1 cellular context compared by ENCODE assay signal in the genomic region with DNA sequence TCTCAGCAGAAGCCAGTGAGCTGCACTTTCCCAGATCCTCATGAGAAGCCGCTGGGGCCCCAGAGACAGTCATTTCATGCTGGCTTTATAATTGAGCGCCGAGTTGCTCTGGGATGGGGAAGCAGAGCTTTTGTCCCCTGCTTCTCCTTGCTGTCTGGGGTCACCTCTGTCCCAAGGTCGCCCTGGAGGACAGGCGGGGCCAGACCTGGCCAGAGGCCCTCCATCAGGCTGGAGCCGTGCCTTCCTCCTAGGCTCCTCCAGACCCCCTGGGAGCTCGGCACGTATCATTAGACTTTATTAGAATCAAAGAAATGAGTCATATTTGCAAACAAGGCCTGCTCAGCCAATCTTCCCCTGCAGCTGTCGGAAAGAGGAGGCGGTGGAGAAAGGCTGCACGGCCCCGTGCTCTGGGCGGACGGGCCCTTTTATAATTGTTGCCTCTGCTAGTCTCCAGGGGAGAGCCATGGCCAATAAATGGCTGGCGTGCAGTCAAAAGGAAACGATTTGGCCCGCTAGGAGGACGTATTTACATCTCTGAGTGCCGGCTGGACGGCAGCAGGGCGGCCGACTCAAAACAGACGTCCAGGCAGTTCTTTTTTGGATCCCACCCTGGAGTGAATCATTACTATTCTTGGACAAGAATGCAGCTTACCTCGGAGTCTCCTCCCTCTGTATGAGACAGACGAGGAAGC.
A peak's percentile ranks its signal among the peaks of the same experiment; 100 is the strongest.
TF ChIP-seq lines count a peak whose summit lies in the region.

No MANE protein-coding gene starts in this region.

TF ChIP-seq in HEK293, 187 proteins besides CTCF, POLR2A, EP300 and RAD21 (continued from another document and continues in another):
- TF ChIP-seq ZNF76 (tag by site-specific recombination; IDR thresholded peaks at IDR 0.05; ENCODE audit: borderline replicate concordance, low read depth) (peak; percentile 46; the same call in 1 of the 2 replicates), ZNF223 (tag by site-specific recombination; IDR thresholded peaks at IDR 0.05) (no peak), ZNF266 (tag by site-specific recombination; IDR thresholded peaks at IDR 0.05; ENCODE audit: low read depth) (no peak), ZNF777 (tag by site-specific recombination; IDR thresholded peaks at IDR 0.05; ENCODE audit: borderline replicate concordance) (no peak), ZNF843 (tag by site-specific recombination; IDR thresholded peaks at IDR 0.05) (peak; percentile 91), ZNF621 (tag by site-specific recombination; IDR thresholded peaks at IDR 0.05) (no peak), ZNF391 (tag by site-specific recombination; IDR thresholded peaks at IDR 0.05; ENCODE audit: borderline replicate concordance, low read depth) (no peak), ZNF114 (tag by site-specific recombination; IDR thresholded peaks at IDR 0.05) (no peak), ZSCAN23 (tag by site-specific recombination; IDR thresholded peaks at IDR 0.05) (peak; percentile 65; the same call in 1 of the 2 replicates), ZFP3 (tag by site-specific recombination; IDR thresholded peaks at IDR 0.05; ENCODE audit: low read depth) (no peak), ZNF133 (tag by site-specific recombination; IDR thresholded peaks at IDR 0.05) (no peak), SCRT1 (tag by site-specific recombination; IDR thresholded peaks at IDR 0.05; ENCODE audit: borderline replicate concordance) (no peak), BCL11B (tag by site-specific recombination; IDR thresholded peaks at IDR 0.05; ENCODE audit: low read depth) (peak; percentile 70; the same call in 1 of the 2 replicates), SP2 (tag by site-specific recombination; IDR thresholded peaks at IDR 0.05) (peak; percentile 66), ZNF433 (tag by site-specific recombination; IDR thresholded peaks at IDR 0.05; ENCODE audit: low read depth) (no peak), ZNF302 (tag by site-specific recombination; IDR thresholded peaks at IDR 0.05; ENCODE audit: low read depth) (no peak), REPIN1 (tag by site-specific recombination; IDR thresholded peaks at IDR 0.05; ENCODE audit: low read depth) (no peak), HOXD13 (CRISPR knock-in tag; IDR thresholded peaks at IDR 0.05; ENCODE audit: borderline replicate concordance) (0 out of 2 replicates have a peak, but pooled peaks have one; percentile 63), SALL2 (tag by site-specific recombination; IDR thresholded peaks at IDR 0.05; ENCODE audit: borderline replicate concordance) (no peak), ZNF37A (tag by site-specific recombination; IDR thresholded peaks at IDR 0.05) (no peak), ZBTB17 (tag by site-specific recombination; IDR thresholded peaks at IDR 0.05) (peak; percentile 96), ZNF366 (tag by site-specific recombination; conservative IDR thresholded peaks at IDR 0.05) (peak; percentile 66)
- TF ChIP-seq, protein P1, sequence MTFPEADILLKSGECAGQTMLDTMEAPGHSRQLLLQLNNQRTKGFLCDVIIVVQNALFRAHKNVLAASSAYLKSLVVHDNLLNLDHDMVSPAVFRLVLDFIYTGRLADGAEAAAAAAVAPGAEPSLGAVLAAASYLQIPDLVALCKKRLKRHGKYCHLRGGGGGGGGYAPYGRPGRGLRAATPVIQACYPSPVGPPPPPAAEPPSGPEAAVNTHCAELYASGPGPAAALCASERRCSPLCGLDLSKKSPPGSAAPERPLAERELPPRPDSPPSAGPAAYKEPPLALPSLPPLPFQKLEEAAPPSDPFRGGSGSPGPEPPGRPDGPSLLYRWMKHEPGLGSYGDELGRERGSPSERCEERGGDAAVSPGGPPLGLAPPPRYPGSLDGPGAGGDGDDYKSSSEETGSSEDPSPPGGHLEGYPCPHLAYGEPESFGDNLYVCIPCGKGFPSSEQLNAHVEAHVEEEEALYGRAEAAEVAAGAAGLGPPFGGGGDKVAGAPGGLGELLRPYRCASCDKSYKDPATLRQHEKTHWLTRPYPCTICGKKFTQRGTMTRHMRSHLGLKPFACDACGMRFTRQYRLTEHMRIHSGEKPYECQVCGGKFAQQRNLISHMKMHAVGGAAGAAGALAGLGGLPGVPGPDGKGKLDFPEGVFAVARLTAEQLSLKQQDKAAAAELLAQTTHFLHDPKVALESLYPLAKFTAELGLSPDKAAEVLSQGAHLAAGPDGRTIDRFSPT (tag by site-specific recombination; IDR thresholded peaks at IDR 0.05) = peak; percentile 55
- TF ChIP-seq, protein P2, sequence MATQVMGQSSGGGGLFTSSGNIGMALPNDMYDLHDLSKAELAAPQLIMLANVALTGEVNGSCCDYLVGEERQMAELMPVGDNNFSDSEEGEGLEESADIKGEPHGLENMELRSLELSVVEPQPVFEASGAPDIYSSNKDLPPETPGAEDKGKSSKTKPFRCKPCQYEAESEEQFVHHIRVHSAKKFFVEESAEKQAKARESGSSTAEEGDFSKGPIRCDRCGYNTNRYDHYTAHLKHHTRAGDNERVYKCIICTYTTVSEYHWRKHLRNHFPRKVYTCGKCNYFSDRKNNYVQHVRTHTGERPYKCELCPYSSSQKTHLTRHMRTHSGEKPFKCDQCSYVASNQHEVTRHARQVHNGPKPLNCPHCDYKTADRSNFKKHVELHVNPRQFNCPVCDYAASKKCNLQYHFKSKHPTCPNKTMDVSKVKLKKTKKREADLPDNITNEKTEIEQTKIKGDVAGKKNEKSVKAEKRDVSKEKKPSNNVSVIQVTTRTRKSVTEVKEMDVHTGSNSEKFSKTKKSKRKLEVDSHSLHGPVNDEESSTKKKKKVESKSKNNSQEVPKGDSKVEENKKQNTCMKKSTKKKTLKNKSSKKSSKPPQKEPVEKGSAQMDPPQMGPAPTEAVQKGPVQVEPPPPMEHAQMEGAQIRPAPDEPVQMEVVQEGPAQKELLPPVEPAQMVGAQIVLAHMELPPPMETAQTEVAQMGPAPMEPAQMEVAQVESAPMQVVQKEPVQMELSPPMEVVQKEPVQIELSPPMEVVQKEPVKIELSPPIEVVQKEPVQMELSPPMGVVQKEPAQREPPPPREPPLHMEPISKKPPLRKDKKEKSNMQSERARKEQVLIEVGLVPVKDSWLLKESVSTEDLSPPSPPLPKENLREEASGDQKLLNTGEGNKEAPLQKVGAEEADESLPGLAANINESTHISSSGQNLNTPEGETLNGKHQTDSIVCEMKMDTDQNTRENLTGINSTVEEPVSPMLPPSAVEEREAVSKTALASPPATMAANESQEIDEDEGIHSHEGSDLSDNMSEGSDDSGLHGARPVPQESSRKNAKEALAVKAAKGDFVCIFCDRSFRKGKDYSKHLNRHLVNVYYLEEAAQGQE (tag by site-specific recombination; IDR thresholded peaks at IDR 0.05) = no peak
- TF ChIP-seq, protein P3, sequence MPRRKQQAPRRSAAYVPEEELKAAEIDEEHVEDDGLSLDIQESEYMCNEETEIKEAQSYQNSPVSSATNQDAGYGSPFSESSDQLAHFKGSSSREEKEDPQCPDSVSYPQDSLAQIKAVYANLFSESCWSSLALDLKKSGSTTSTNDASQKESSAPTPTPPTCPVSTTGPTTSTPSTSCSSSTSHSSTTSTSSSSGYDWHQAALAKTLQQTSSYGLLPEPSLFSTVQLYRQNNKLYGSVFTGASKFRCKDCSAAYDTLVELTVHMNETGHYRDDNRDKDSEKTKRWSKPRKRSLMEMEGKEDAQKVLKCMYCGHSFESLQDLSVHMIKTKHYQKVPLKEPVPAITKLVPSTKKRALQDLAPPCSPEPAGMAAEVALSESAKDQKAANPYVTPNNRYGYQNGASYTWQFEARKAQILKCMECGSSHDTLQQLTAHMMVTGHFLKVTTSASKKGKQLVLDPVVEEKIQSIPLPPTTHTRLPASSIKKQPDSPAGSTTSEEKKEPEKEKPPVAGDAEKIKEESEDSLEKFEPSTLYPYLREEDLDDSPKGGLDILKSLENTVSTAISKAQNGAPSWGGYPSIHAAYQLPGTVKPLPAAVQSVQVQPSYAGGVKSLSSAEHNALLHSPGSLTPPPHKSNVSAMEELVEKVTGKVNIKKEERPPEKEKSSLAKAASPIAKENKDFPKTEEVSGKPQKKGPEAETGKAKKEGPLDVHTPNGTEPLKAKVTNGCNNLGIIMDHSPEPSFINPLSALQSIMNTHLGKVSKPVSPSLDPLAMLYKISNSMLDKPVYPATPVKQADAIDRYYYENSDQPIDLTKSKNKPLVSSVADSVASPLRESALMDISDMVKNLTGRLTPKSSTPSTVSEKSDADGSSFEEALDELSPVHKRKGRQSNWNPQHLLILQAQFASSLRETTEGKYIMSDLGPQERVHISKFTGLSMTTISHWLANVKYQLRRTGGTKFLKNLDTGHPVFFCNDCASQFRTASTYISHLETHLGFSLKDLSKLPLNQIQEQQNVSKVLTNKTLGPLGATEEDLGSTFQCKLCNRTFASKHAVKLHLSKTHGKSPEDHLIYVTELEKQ (tag by site-specific recombination; IDR thresholded peaks at IDR 0.05; ENCODE audit: borderline replicate concordance) = peak; percentile 74; the same call in 1 of the 2 replicates
- TF ChIP-seq, protein P4, sequence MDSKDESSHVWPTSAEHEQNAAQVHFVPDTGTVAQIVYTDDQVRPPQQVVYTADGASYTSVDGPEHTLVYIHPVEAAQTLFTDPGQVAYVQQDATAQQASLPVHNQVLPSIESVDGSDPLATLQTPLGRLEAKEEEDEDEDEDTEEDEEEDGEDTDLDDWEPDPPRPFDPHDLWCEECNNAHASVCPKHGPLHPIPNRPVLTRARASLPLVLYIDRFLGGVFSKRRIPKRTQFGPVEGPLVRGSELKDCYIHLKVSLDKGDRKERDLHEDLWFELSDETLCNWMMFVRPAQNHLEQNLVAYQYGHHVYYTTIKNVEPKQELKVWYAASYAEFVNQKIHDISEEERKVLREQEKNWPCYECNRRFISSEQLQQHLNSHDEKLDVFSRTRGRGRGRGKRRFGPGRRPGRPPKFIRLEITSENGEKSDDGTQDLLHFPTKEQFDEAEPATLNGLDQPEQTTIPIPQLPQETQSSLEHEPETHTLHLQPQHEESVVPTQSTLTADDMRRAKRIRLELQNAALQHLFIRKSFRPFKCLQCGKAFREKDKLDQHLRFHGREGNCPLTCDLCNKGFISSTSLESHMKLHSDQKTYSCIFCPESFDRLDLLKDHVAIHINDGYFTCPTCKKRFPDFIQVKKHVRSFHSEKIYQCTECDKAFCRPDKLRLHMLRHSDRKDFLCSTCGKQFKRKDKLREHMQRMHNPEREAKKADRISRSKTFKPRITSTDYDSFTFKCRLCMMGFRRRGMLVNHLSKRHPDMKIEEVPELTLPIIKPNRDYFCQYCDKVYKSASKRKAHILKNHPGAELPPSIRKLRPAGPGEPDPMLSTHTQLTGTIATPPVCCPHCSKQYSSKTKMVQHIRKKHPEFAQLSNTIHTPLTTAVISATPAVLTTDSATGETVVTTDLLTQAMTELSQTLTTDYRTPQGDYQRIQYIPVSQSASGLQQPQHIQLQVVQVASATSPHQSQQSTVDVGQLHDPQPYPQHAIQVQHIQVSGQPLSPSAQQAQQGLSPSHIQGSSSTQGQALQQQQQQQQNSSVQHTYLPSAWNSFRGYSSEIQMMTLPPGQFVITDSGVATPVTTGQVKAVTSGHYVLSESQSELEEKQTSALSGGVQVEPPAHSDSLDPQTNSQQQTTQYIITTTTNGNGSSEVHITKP (tag by site-specific recombination; IDR thresholded peaks at IDR 0.05) = peak; percentile 36; the same call in 1 of the 2 replicates
- TF ChIP-seq, protein P5, sequence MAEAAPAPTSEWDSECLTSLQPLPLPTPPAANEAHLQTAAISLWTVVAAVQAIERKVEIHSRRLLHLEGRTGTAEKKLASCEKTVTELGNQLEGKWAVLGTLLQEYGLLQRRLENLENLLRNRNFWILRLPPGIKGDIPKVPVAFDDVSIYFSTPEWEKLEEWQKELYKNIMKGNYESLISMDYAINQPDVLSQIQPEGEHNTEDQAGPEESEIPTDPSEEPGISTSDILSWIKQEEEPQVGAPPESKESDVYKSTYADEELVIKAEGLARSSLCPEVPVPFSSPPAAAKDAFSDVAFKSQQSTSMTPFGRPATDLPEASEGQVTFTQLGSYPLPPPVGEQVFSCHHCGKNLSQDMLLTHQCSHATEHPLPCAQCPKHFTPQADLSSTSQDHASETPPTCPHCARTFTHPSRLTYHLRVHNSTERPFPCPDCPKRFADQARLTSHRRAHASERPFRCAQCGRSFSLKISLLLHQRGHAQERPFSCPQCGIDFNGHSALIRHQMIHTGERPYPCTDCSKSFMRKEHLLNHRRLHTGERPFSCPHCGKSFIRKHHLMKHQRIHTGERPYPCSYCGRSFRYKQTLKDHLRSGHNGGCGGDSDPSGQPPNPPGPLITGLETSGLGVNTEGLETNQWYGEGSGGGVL (tag by site-specific recombination; IDR thresholded peaks at IDR 0.05) = peak; percentile 31; the same call in 1 of the 2 replicates
- TF ChIP-seq, protein P6, sequence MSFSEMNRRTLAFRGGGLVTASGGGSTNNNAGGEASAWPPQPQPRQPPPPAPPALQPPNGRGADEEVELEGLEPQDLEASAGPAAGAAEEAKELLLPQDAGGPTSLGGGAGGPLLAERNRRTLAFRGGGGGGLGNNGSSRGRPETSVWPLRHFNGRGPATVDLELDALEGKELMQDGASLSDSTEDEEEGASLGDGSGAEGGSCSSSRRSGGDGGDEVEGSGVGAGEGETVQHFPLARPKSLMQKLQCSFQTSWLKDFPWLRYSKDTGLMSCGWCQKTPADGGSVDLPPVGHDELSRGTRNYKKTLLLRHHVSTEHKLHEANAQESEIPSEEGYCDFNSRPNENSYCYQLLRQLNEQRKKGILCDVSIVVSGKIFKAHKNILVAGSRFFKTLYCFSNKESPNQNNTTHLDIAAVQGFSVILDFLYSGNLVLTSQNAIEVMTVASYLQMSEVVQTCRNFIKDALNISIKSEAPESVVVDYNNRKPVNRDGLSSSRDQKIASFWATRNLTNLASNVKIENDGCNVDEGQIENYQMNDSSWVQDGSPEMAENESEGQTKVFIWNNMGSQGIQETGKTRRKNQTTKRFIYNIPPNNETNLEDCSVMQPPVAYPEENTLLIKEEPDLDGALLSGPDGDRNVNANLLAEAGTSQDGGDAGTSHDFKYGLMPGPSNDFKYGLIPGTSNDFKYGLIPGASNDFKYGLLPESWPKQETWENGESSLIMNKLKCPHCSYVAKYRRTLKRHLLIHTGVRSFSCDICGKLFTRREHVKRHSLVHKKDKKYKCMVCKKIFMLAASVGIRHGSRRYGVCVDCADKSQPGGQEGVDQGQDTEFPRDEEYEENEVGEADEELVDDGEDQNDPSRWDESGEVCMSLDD (tag by site-specific recombination; IDR thresholded peaks at IDR 0.05) = no peak
- TF ChIP-seq, protein P7, sequence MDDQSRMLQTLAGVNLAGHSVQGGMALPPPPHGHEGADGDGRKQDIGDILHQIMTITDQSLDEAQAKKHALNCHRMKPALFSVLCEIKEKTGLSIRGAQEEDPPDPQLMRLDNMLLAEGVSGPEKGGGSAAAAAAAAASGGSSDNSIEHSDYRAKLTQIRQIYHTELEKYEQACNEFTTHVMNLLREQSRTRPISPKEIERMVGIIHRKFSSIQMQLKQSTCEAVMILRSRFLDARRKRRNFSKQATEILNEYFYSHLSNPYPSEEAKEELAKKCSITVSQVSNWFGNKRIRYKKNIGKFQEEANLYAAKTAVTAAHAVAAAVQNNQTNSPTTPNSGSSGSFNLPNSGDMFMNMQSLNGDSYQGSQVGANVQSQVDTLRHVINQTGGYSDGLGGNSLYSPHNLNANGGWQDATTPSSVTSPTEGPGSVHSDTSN (CRISPR knock-in tag; IDR thresholded peaks at IDR 0.05) = no peak
